8 cellular contexts compared by ENCODE assay signal in the genomic region with DNA sequence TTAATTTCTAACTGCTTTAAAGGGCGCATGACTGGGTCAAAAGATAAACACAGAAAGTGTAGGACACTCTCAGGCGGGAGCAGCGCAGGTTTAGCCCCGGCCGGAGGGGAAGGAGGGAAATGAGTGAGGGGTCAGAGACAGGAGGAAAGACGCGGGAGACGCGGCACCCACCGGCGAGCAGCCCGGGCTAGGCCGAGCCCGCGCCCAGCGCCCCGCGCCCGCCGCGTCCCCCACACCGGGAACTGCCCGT. TPM values are rescaled to one million over a fixed set of nuclear protein-coding genes. Genes with fewer than 3 reads are reported as not detected.
A peak's percentile ranks its signal among the peaks of the same experiment; 100 is the strongest.
DNase-seq lines count a peak whose midpoint lies in the region; ATAC-seq and TF ChIP-seq lines count a peak whose summit lies in the region.

No MANE protein-coding gene starts in this region.

- peak in 1 of 2 experiments; percentile 41 for DNase-seq in Caco-2
- DNase-seq in HFFc6: no peak
- DNase-seq in kidney epithelial cell (ENCODE audit: low read depth): no peak
- DNase-seq in thoracic aorta (ENCODE audit: low spot score): no peak
- no peak for DNase-seq in CD1c-positive myeloid dendritic cell (ENCODE audit: extremely low spot score)
- DNase-seq in activated CD4-positive, alpha-beta T cell treated with anti-CD3 and anti-CD28 coated beads for 48 hours: no peak

- POLR2A ChIA-PET in Caco-2 (lab: Charles Lee): no interaction called here

- peaks cover 35% of the 10 kb centered on the region for H3K4me1 Mint-ChIP-seq in Caco-2 (ENCODE audit: low read depth, unreplicated experiment)
- peaks cover 43% of the 10 kb centered on the region for H3K4me1 Mint-ChIP-seq in HFFc6 (ENCODE audit: low read depth)
- peaks cover 23% of the 10 kb centered on the region for H3K4me1 Mint-ChIP-seq in activated T-helper 17 cell treated with anti-CD3 and anti-CD28 coated beads, Interleukin-2, amount 50 U/mL, for 72 hours

- H3K9me3 ChIP-seq in Caco-2: no peaks in the 10 kb centered on the region
- H3K9me3 ChIP-seq in thoracic aorta: no peaks in the 10 kb centered on the region

- ATAC-seq in activated T-helper 17 cell treated with anti-CD3 and anti-CD28 coated beads, Interleukin-2, amount 50 U/mL, for 72 hours (replicated peaks): peak; percentile 39
- ATAC-seq in thoracic aorta (ENCODE audit: insufficient number of reproducible peaks, low FRiP score, low read depth) (peak; percentile 6), HG03135 (IDR thresholded peaks at IDR 0.05; ENCODE audit: unreplicated experiment) (no peak)

- peak overlapping the region; percentile 82 for H3K4me3 Mint-ChIP-seq in Caco-2 (ENCODE audit: unreplicated experiment)
- peak overlapping the region; percentile 95 for H3K4me3 Mint-ChIP-seq in HFFc6
- H3K4me3 Mint-ChIP-seq in activated T-helper 17 cell treated with anti-CD3 and anti-CD28 coated beads, Interleukin-2, amount 50 U/mL, for 72 hours: peak overlapping the region; percentile 88

- peak overlapping the region; percentile 84 for H3K27ac Mint-ChIP-seq in Caco-2 (ENCODE audit: unreplicated experiment)
- peak overlapping the region; percentile 68 for H3K27ac Mint-ChIP-seq in HFFc6
- peak overlapping the region; percentile 59 for H3K27ac Mint-ChIP-seq in activated T-helper 17 cell treated with anti-CD3 and anti-CD28 coated beads, Interleukin-2, amount 50 U/mL, for 72 hours

- H3K9me3 Mint-ChIP-seq in Caco-2 (ENCODE audit: unreplicated experiment): no peaks in the 10 kb centered on the region
- H3K9me3 Mint-ChIP-seq in HFFc6: no peaks in the 10 kb centered on the region
- H3K9me3 Mint-ChIP-seq in activated T-helper 17 cell treated with anti-CD3 and anti-CD28 coated beads, Interleukin-2, amount 50 U/mL, for 72 hours: no peaks in the 10 kb centered on the region

- H3K36me3 Mint-ChIP-seq in Caco-2 (ENCODE audit: insufficient read depth, unreplicated experiment) (peaks cover 12% of the 10 kb centered on the region), HFFc6 (ENCODE audit: low read depth) (no peaks in the 10 kb centered on the region)
- no peaks in the 10 kb centered on the region for H3K36me3 Mint-ChIP-seq in activated T-helper 17 cell treated with anti-CD3 and anti-CD28 coated beads, Interleukin-2, amount 50 U/mL, for 72 hours (ENCODE audit: low read depth)

- no peaks in the 10 kb centered on the region for H3K27me3 Mint-ChIP-seq in Caco-2 (ENCODE audit: insufficient read depth, unreplicated experiment)
- no peaks in the 10 kb centered on the region for H3K27me3 Mint-ChIP-seq in HFFc6 (ENCODE audit: insufficient read depth)
- no peaks in the 10 kb centered on the region for H3K27me3 Mint-ChIP-seq in activated T-helper 17 cell treated with anti-CD3 and anti-CD28 coated beads, Interleukin-2, amount 50 U/mL, for 72 hours

- H3K4me3 ChIP-seq in Caco-2 (ENCODE audit: low read depth, low read length) (peak overlapping the region; percentile 69), kidney epithelial cell (ENCODE audit: low read depth, low read length) (peak overlapping the region; percentile 77), thoracic aorta (peak overlapping the region; percentile 86)

- intact Hi-C loops in Caco-2 (cut with micrococcal nuclease; ENCODE audit: unreplicated experiment): loop anchor here (1.0 to 10.0 kb wide), 3 partner anchors 94 to 311 kb away; a partner anchor contains a TSS

- CTCF ChIA-PET in Caco-2 (lab: Charles Lee): no interaction called here

- TF ChIP-seq CTCF in Caco-2 (IDR thresholded peaks at IDR 0.05; ENCODE audit: insufficient read depth in 1 of 2, low read depth in 1 of 2, low read length in 1 of 2, severe bottlenecking in 1 of 2, unreplicated experiment in 1 of 2) (no peak), HFFc6 (IDR thresholded peaks at IDR 0.05) (no peak), kidney epithelial cell (IDR thresholded peaks at IDR 0.05; ENCODE audit: insufficient read depth, low read length, poor library complexity, severe bottlenecking) (no peak), thoracic aorta (IDR thresholded peaks at IDR 0.05) (no peak)

- peak overlapping the region; percentile 75 to 79 for H3K27ac ChIP-seq in thoracic aorta

- no peaks in the 10 kb centered on the region for H3K36me3 ChIP-seq in Caco-2 (ENCODE audit: control insufficient read depth, insufficient read depth, low read length)
- no peaks in the 10 kb centered on the region for H3K36me3 ChIP-seq in kidney epithelial cell (ENCODE audit: control insufficient read depth, insufficient read depth, low read length)
- H3K36me3 ChIP-seq in thoracic aorta: no peaks in the 10 kb centered on the region

- H3K27me3 ChIP-seq in Caco-2 (replicated peaks; ENCODE audit: control insufficient read depth, insufficient read depth, low read length) (no peaks in the 10 kb centered on the region), kidney epithelial cell (ENCODE audit: control insufficient read depth, insufficient read depth, low read length) (no peaks in the 10 kb centered on the region), thoracic aorta (replicated peaks; ENCODE audit: insufficient read depth) (no peaks in the 10 kb centered on the region)

- no TSS peak for BruUV-seq in Caco-2 (replicated peaks; lab: Mats Ljungman, UMichigan)

- peaks cover 31% of the 10 kb centered on the region for H3K4me1 ChIP-seq in Caco-2
- peaks cover 6 to 26% of the 10 kb centered on the region in 2 donors for H3K4me1 ChIP-seq in thoracic aorta (ENCODE audit: control insufficient read depth in 1 of 2, low read depth in 2 of 2)

RNA-seq across cellular contexts. Expression of a gene that starts 0.6 kb away (rescaled TPM):
- total RNA-seq in Caco-2 (2022) (25.7 and 28.1 TPM in 2 replicates), kidney epithelial cell (23.5 and 23.6 TPM in 2 replicates), thoracic aorta (10 to 100 TPM in 1 of 2 donors, 1 to 10 TPM in 1; 7.0 to 17.9 TPM)
- total RNA-seq in HFFc6 (2021; fragmentation: NEBNext Ultra II Directional; extraction: Animal tissue kit (Norgen Biotek cat#: 25700)): 10 to 100 TPM; 11.2 to 14.1 (median 13.2) TPM
- 10 to 100 TPM in 1 of 2 donors, 1 to 10 TPM in 1; 7.3 to 11.5 TPM for total RNA-seq in activated T-helper 17 cell treated with anti-CD3 and anti-CD28 coated beads, Interleukin-2, amount 50 U/mL, for 72 hours
